In the genomic region with DNA sequence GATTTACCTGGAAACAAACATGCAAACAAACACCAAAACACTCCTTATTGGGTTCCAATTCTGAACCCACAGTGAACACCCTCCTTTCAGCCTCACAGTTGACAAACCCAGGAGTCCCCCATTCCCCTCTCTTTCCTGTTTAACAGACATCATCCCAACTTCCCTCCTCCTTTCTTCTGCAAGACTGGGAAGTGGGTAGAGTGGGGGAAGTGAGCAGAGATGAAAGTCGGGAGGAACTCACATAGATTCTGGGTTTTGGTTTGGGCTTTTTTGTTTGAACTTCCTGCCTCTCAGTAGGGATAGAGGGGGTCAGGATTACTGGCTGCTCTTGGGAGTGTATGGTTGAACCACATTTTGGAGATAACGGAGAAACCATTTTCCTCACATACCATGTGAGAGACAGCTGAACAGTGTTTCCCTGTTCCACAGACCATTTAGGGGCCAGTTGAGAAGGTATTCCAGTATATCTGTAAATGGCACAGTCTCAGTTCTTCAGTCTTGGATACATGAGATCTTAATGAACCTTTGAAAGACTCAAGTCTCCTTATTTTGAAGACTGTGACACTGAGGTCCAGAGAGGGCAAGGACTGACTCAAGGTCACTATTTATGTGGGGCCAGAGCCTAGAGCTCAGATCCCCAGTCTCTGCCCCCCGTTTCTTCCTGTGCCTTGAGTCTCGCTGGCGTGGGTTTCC, we compare ENCODE assay signal across 1 cellular context.
TF ChIP-seq lines count a peak whose summit lies in the region.

No MANE protein-coding gene starts in this region.

TF ChIP-seq in endothelial cell of umbilical vein, 7 proteins besides CTCF, POLR2A, EP300 and RAD21:
- TF ChIP-seq JUN (IDR thresholded peaks at IDR 0.05; ENCODE audit: borderline replicate concordance, insufficient read depth, insufficient read length, low read depth) (no peak), MYC (IDR thresholded peaks at IDR 0.05; ENCODE audit: low read depth, low read length) (no peak), EZH2 (IDR thresholded peaks at IDR 0.05; ENCODE audit: borderline replicate concordance, low read depth, low read length, severe bottlenecking) (peak; percentile 32), FOS (IDR thresholded peaks at IDR 0.05; ENCODE audit: borderline replicate concordance, insufficient read depth, low read length) (no peak), GATA2 (IDR thresholded peaks at IDR 0.05; ENCODE audit: insufficient read depth, insufficient read length, low read depth, low read length) (no peak)
